24 cellular contexts compared by ENCODE assay signal in genomic region chr1:192632641-192633532, GRCh38. TPM values are rescaled to one million over a fixed set of nuclear protein-coding genes. Genes with fewer than 3 reads are reported as not detected.
A peak's percentile ranks its signal among the peaks of the same experiment; 100 is the strongest.
DNase-seq lines count a peak whose midpoint lies in the region; ATAC-seq and TF ChIP-seq lines count a peak whose summit lies in the region.
"Had no signal": no experiment of that assay in that cellular context is flagged by ENCODE, and none has a peak within 500 bp of the region (broad histone marks: within the 10 kb centered on the region; RNA-seq: fewer than 3 reads in every experiment).

No MANE protein-coding gene starts in this region.

- no peak overlapping the region for H2BK5ac ChIP-seq in mesenchymal stem cell (ENCODE audit: low read depth, low read length, poor library complexity, severe bottlenecking)

- H3K79me2 ChIP-seq in smooth muscle cell (ENCODE audit: low read depth) = no peaks in the 10 kb centered on the region

- H3K4me3 ChIP-seq in mesenchymal stem cell (ENCODE audit: insufficient read depth in 1 of 2, low read depth in 1 of 2, low read length in 2 of 2) (peak overlapping the region in 1 of 2 experiments; percentile 28), smooth muscle cell (peak overlapping the region; percentile 10), left ventricle myocardium inferior (no peak overlapping the region)
- H3K4me3 ChIP-seq: vagina had no signal

- intact Hi-C loops in left ventricle myocardium inferior (cut with micrococcal nuclease) = no loop called here

- H2AFZ ChIP-seq in mesenchymal stem cell (ENCODE audit: low read depth, low read length) (no peak overlapping the region), smooth muscle cell (ENCODE audit: low read depth) (peak overlapping the region; percentile 79)

- H4K8ac ChIP-seq in mesenchymal stem cell (ENCODE audit: low read length) = no peak overlapping the region

- no peak overlapping the region for H3K18ac ChIP-seq in mesenchymal stem cell (ENCODE audit: low read depth in 1 of 2, low read length in 2 of 2)

- DNase-seq in NCI-H748 (lab: John Stamatoyannopoulos, UW; ENCODE audit: unreplicated experiment) (peak; percentile 3), NCI-H748 treated with DMSO at 0.1 percent for 48 hours (lab: John Stamatoyannopoulos, UW) (no peak), mesenchymal stem cell (no peak), smooth muscle cell (lab: John Stamatoyannopoulos, UW; ENCODE audit: unreplicated experiment) (no peak), left ventricle myocardium inferior (no peak)
- DNase-seq in activated T-cell treated with anti-CD3 and anti-CD28 coated beads, Interleukin-2, amount 50 U/mL, for 1 hour = no peak
- no peak for DNase-seq in central memory CD4-positive, alpha-beta T cell
- DNase-seq: activated CD8-positive, alpha-beta T cell treated with anti-CD3 and anti-CD28 coated beads for 36 hours; activated naive CD4-positive, alpha-beta T cell treated with anti-CD3 and anti-CD28 coated beads for 36 hours; activated T-cell treated with anti-CD3 and anti-CD28 coated beads, Interleukin-2, amount 50 U/mL, for 4 hours; cerebellar nuclear complex; COR-L47; effector CD4-positive, alpha-beta T cell; glutamatergic neuron; H7; left colon; NCI-H524; nucleus accumbens; SHP77 treated with DMSO at 0.1 percent for 48 hours had no signal

- H4K20me1 ChIP-seq in smooth muscle cell (ENCODE audit: low read depth) = no peaks in the 10 kb centered on the region

- TF ChIP-seq CTCF in smooth muscle cell (IDR thresholded peaks at IDR 0.05; ENCODE audit: borderline replicate concordance, insufficient read depth, poor library complexity, severe bottlenecking) (no peak), left ventricle myocardium inferior (IDR thresholded peaks at IDR 0.05; ENCODE audit: borderline replicate concordance) (no peak)

- H2BK120ac ChIP-seq in mesenchymal stem cell (ENCODE audit: low read depth, low read length) = no peak overlapping the region

- ATAC-seq in SK-N-SH treated with all-trans-retinoic acid at 6 μM for 48 hours = peak; percentile 46
- ATAC-seq: activated CD8-positive, alpha-beta T cell treated with anti-CD3 and anti-CD28 coated beads for 36 hours; activated T-cell treated with anti-CD3 and anti-CD28 coated beads, Interleukin-2, amount 50 U/mL, for 4 hours; esophagus mucosa; left colon had no signal

- H3K4me1 ChIP-seq in mesenchymal stem cell (ENCODE audit: control insufficient read depth, insufficient read depth, low read depth, low read length) = no peaks in the 10 kb centered on the region
- peaks cover 35% of the 10 kb centered on the region for H3K4me1 ChIP-seq in smooth muscle cell (ENCODE audit: low read depth)
- peaks cover 22% of the 10 kb centered on the region for H3K4me1 ChIP-seq in left ventricle myocardium inferior
- H3K4me1 ChIP-seq: vagina had no signal

- no peak overlapping the region for H3K4me2 ChIP-seq in mesenchymal stem cell (ENCODE audit: low read length, poor library complexity, severe bottlenecking)
- peak overlapping the region; percentile 76 for H3K4me2 ChIP-seq in smooth muscle cell

- no peaks in the 10 kb centered on the region for H3K79me1 ChIP-seq in mesenchymal stem cell (replicated peaks; ENCODE audit: low read length, poor library complexity, severe bottlenecking)

- no peaks in the 10 kb centered on the region for H3K9me3 ChIP-seq in mesenchymal stem cell (ENCODE audit: control insufficient read depth, low read length)
- H3K9me3 ChIP-seq in smooth muscle cell (replicated peaks; ENCODE audit: low read depth) = no peaks in the 10 kb centered on the region
- no peaks in the 10 kb centered on the region for H3K9me3 ChIP-seq in left ventricle myocardium inferior (replicated peaks)
- H3K9me3 ChIP-seq: vagina had no signal

- H3K27me3 ChIP-seq in mesenchymal stem cell (ENCODE audit: control insufficient read depth in 1 of 2, insufficient read depth in 1 of 2, low read length in 2 of 2) (no peaks in the 10 kb centered on the region), smooth muscle cell (ENCODE audit: low read depth) (no peaks in the 10 kb centered on the region), left ventricle myocardium inferior (ENCODE audit: low read depth) (no peaks in the 10 kb centered on the region)
- H3K27me3 ChIP-seq: vagina had no signal

- H3F3A ChIP-seq in smooth muscle cell (ENCODE audit: low read depth) = peaks cover 21% of the 10 kb centered on the region

- no peak overlapping the region for H4K91ac ChIP-seq in mesenchymal stem cell (ENCODE audit: low read length)

- WGBS in mesenchymal stem cell = 57% methylated on average over 3 of the region's 6 CpGs
- 32% methylated on average over 6 of the region's 6 CpGs for WGBS in smooth muscle cell (ENCODE audit: low lambda C conversion rate)

- no peaks in the 10 kb centered on the region for H3K36me3 ChIP-seq in mesenchymal stem cell (ENCODE audit: control insufficient read depth in 1 of 2, insufficient read depth in 2 of 2, low read depth in 1 of 2, low read length in 2 of 2)
- H3K36me3 ChIP-seq in smooth muscle cell (ENCODE audit: low read depth) = no peaks in the 10 kb centered on the region
- no peaks in the 10 kb centered on the region for H3K36me3 ChIP-seq in left ventricle myocardium inferior
- H3K36me3 ChIP-seq: vagina had no signal

- H3K9ac ChIP-seq in mesenchymal stem cell (ENCODE audit: low read length) (peak overlapping the region; percentile 14), smooth muscle cell (ENCODE audit: low read depth) (peak overlapping the region; percentile 30)

- no peak overlapping the region for H2BK12ac ChIP-seq in mesenchymal stem cell (ENCODE audit: low read length in 2 of 2)

- H3K14ac ChIP-seq in mesenchymal stem cell (ENCODE audit: low read length in 2 of 2) = no peak overlapping the region

- no peak overlapping the region for H3K4ac ChIP-seq in mesenchymal stem cell (ENCODE audit: low read depth in 1 of 2, low read length in 2 of 2)

- no peak overlapping the region for H2AK5ac ChIP-seq in mesenchymal stem cell (ENCODE audit: low read length, severe bottlenecking)

- no peak overlapping the region for H2BK15ac ChIP-seq in mesenchymal stem cell (ENCODE audit: low read depth, poor library complexity, severe bottlenecking)

- H3K27ac ChIP-seq in mesenchymal stem cell (ENCODE audit: low read length, poor library complexity, severe bottlenecking) (no peak overlapping the region), smooth muscle cell (ENCODE audit: low read depth) (peak overlapping the region; percentile 80), left ventricle myocardium inferior (replicated peaks) (no peak overlapping the region)
- H3K27ac ChIP-seq: vagina had no signal

- H3K23ac ChIP-seq in mesenchymal stem cell (ENCODE audit: low read length in 2 of 2) = no peak overlapping the region

TF ChIP-seq in SK-N-SH treated with all-trans-retinoic acid at 6 μM for 48 hours, 23 proteins besides CTCF, POLR2A, EP300 and RAD21:
- TF ChIP-seq TCF4 (CRISPR knock-in tag; IDR thresholded peaks at IDR 0.05; ENCODE audit: borderline replicate concordance) = peak; percentile 98
- TF ChIP-seq TOX (CRISPR knock-in tag; IDR thresholded peaks at IDR 0.05; ENCODE audit: borderline replicate concordance) = no peak
- peak; percentile 94; the same call in 1 of the 2 replicates for TF ChIP-seq TSHZ2 (CRISPR knock-in tag; IDR thresholded peaks at IDR 0.05)

RNA-seq across cellular contexts. Expression of gene RGS13, which starts 3.1 kb away (rescaled TPM):
- polyA plus RNA-seq in mesenchymal stem cell (2013, experiment 1 of 2) = not detected
- not detected for polyA plus RNA-seq in mesenchymal stem cell (2013, experiment 2 of 2)
- 1.3 TPM in 1 of 2 replicates, not detected in the other for total RNA-seq in smooth muscle cell
- 0.27 and 0.45 TPM in 2 replicates for polyA plus RNA-seq in smooth muscle cell
- total RNA-seq in left ventricle myocardium inferior = 0.22 TPM
- total RNA-seq: A172; activated CD8-positive, alpha-beta T cell treated with anti-CD3 and anti-CD28 coated beads for 36 hours; activated naive CD4-positive, alpha-beta T cell treated with anti-CD3 and anti-CD28 coated beads for 36 hours; activated T-cell treated with anti-CD3 and anti-CD28 coated beads, Interleukin-2, amount 50 U/mL, for 4 hours; Daoy; esophagus mucosa; H7 had no signal

RNA-seq across cellular contexts. Expression of gene RGS1, which starts 57.3 kb away (rescaled TPM):
- polyA plus RNA-seq in mesenchymal stem cell (2013, experiment 1 of 2) = 64.0 TPM
- polyA plus RNA-seq in mesenchymal stem cell (2013, experiment 2 of 2) = 68.9 TPM
- total RNA-seq in smooth muscle cell = 224 and 333 TPM in 2 replicates
- 88.7 and 119 TPM in 2 replicates for polyA plus RNA-seq in smooth muscle cell
- 0.74 TPM for total RNA-seq in left ventricle myocardium inferior
- total RNA-seq: A172, Daoy, H7 had no signal

Comparison
In these comparisons a context has a peak if more than half of its experiments do, and no peak if none do; other contexts are left out.
1. RNA of gene RGS1, which starts 57.3 kb away (total RNA-seq): 224 to 333 TPM in smooth muscle cell; 0.74 TPM in left ventricle myocardium inferior (single experiment); every median in the first group is over 100 times any median in the second.